Comparison of ENCODE assay signal across 14 cellular contexts in genomic region chr15:66965201-66965900, GRCh38.
"Had no signal": no experiment of that assay in that cellular context is flagged by ENCODE, and none has a peak within 500 bp of the region (broad histone marks: within the 10 kb centered on the region; RNA-seq: fewer than 3 reads in every experiment).

No MANE protein-coding gene starts in this region.

- DNase-seq: foreskin melanocyte; head of caudate nucleus; left colon; mammary epithelial cell; natural killer cell; nucleus accumbens; ovary; sigmoid colon; stimulated activated CD4-positive, alpha-beta T cell treated with anti-CD3 and anti-CD28 coated beads, Interleukin-2, amount 100 ng/mL, for 24 hours; stimulated activated naive CD4-positive, alpha-beta T cell; trophoblast cell had no signal

- H3K4me3 ChIP-seq: hepatocyte, ovary, right atrium auricular region, sigmoid colon, skin epidermis had no signal

- H3K4me1 ChIP-seq: right atrium auricular region, sigmoid colon had no signal

- H3K9me3 ChIP-seq: ovary, right atrium auricular region, sigmoid colon had no signal

- H3K4me2 ChIP-seq: hepatocyte had no signal

- H3K27me3 ChIP-seq: hepatocyte, ovary, right atrium auricular region, sigmoid colon had no signal

- H3K36me3 ChIP-seq: ovary, right atrium auricular region, sigmoid colon had no signal

- H3K27ac ChIP-seq: hepatocyte, ovary, right atrium auricular region, sigmoid colon, skin epidermis had no signal

- H2AFZ ChIP-seq: hepatocyte had no signal

- ATAC-seq: left colon, natural killer cell had no signal
